ENCODE assay signal across 20 cellular contexts in the genomic region with DNA sequence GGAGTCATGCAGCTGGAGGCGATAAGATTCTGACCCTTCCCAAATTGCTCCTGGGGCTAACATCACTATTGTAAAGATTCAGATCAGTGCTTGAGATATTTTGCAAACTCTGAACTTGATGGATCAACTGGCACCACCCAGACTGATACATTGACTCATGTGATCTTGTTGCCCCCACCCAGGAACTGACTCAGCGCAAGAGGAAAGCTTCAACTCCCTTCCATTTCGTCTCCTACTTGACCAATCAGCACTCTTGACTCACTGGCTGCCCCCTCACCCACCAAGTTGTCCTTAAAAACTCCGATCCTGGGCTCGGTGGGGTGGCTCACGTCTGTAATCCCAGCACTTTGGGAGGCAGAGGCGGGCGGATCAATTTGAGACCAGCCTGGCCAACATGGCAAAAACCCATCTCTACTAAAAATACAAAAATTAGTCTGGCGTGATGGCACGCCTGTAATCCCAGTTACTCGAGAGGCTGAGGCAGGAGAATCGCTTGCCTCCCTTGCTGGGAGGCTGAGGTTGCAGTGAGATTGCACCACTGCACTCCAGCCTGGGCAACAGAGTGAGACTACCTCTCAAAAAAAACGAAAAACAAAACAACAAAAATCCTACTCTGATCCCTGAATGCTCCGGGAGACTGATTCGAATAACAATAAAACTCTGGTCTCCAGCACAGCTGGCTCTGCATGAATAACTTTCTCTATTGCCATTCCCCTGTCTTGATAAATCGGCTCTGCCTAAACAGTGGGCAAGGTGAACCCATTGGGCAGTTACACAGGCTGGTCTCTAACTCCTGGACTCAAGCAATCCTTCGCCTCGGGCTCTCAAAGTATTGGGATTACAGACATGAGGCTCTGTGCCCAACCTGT. TPM values are rescaled to one million over a fixed set of nuclear protein-coding genes. Genes with fewer than 3 reads are reported as not detected.
A peak's percentile ranks its signal among the peaks of the same experiment; 100 is the strongest.
DNase-seq lines count a peak whose midpoint lies in the region; ATAC-seq, FAIRE-seq and TF ChIP-seq lines count a peak whose summit lies in the region.
"Had no signal": no experiment of that assay in that cellular context is flagged by ENCODE, and none has a peak within 500 bp of the region (broad histone marks: within the 10 kb centered on the region; RNA-seq: fewer than 3 reads in every experiment).

No MANE protein-coding gene starts in this region.

- H3K27ac Mint-ChIP-seq in CD14-positive monocyte, result peak overlapping the region; percentile 67 to 90 (median 83)
- H3K27ac Mint-ChIP-seq in activated T-helper 17 cell treated with anti-CD3 and anti-CD28 coated beads, Interleukin-2, amount 50 U/mL, for 72 hours, result peak overlapping the region; percentile 26
- H3K27ac Mint-ChIP-seq: nephron had no signal

- TF ChIP-seq POLR2A in HCT116 (IDR thresholded peaks at IDR 0.05; ENCODE audit: borderline replicate concordance, extremely low read depth, insufficient read depth, insufficient read length) (no peak), suprapubic skin (IDR thresholded peaks at IDR 0.05) (no peak)

- CTCF ChIA-PET in HCT116 (lab: Charles Lee), result no interaction called here

- H3K27ac ChIP-seq in HCT116 (ENCODE audit: low read depth, low read length) (no peak overlapping the region), suprapubic skin (no peak overlapping the region)
- H3K27ac ChIP-seq: ascending aorta, lower lobe of right lung had no signal

- POLR2A ChIA-PET in HCT116 (lab: Charles Lee), result no interaction called here

- FAIRE-seq in GM19239 (lab: Jason Lieb, UNC), result no peak

- 0 out of 2 replicates have a peak overlapping the region, but pooled peaks have one; percentile 9 for H3K4me2 ChIP-seq in HCT116 (ENCODE audit: low read length)

- peaks cover 0 to 4% (median 0%) of the 10 kb centered on the region in 7 donors for H3K9me3 Mint-ChIP-seq in CD14-positive monocyte
- no peaks in the 10 kb centered on the region for H3K9me3 Mint-ChIP-seq in activated T-helper 17 cell treated with anti-CD3 and anti-CD28 coated beads, Interleukin-2, amount 50 U/mL, for 72 hours
- H3K9me3 Mint-ChIP-seq: IgD-negative memory B cell, nephron had no signal

- no peak overlapping the region for H3K9ac ChIP-seq in HCT116 (ENCODE audit: low read length)

- RAD21 ChIA-PET in HCT116 (lab: Charles Lee; ENCODE audit: low non-redundant PET in 1 of 2, low total read pairs in 2 of 2, uncharacterized antibody in 2 of 2, unreplicated experiment in 2 of 2), result no interaction called here

- intact Hi-C loops in CD14-positive monocyte (cut with micrococcal nuclease), result no loop called here
- intact Hi-C loops in HCT116 (cut with micrococcal nuclease), result no loop called here

- H3K9me2 ChIP-seq in HCT116 (ENCODE audit: insufficient read depth), result no peaks in the 10 kb centered on the region

- no peaks in the 10 kb centered on the region for H3K36me3 Mint-ChIP-seq in CD14-positive monocyte
- no peaks in the 10 kb centered on the region for H3K36me3 Mint-ChIP-seq in activated T-helper 17 cell treated with anti-CD3 and anti-CD28 coated beads, Interleukin-2, amount 50 U/mL, for 72 hours (ENCODE audit: low read depth)
- H3K36me3 Mint-ChIP-seq: IgD-negative memory B cell had no signal

- no peaks in the 10 kb centered on the region for H3K9me3 ChIP-seq in HCT116 (ENCODE audit: control insufficient read depth in 1 of 2, insufficient read depth in 1 of 2, low read depth in 1 of 2, low read length in 2 of 2)
- H3K9me3 ChIP-seq in suprapubic skin, result no peaks in the 10 kb centered on the region
- H3K9me3 ChIP-seq: ascending aorta, lower lobe of right lung had no signal

- DNase-seq in CD14-positive monocyte (ENCODE audit: low spot score), result peak; percentile 66
- DNase-seq in HCT116 (ENCODE audit: low read depth, low spot score), result no peak
- DNase-seq in fibroblast of the aortic adventitia (ENCODE audit: low read depth), result peak; percentile 61
- no peak for DNase-seq in suprapubic skin (ENCODE audit: low spot score in 2 of 2)
- DNase-seq in effector CD4-positive, alpha-beta T cell, result no peak
- DNase-seq in GM19239 (ENCODE audit: insufficient read length, low spot score), result no peak
- DNase-seq: activated effector memory CD4-positive, alpha-beta T cell treated with Interleukin-2 at 50 U/mL for 16 hours; dermis blood vessel endothelial cell; foreskin melanocyte; lower lobe of right lung; NCI-H1092 treated with DMSO at 0.1 percent for 48 hours; right cardiac atrium; stimulated activated CD4-positive, alpha-beta T cell treated with anti-CD3 and anti-CD28 coated beads, Interleukin-2, amount 100 ng/mL, for 24 hours; T1000; trophoblast cell had no signal

- ATAC-seq in HCT116, result no peak
- ATAC-seq in activated T-helper 17 cell treated with anti-CD3 and anti-CD28 coated beads, Interleukin-2, amount 50 U/mL, for 72 hours (replicated peaks), result no peak
- no peak for ATAC-seq in GM18502 (IDR thresholded peaks at IDR 0.05; ENCODE audit: poor library complexity, unreplicated experiment)
- ATAC-seq: right cardiac atrium had no signal

- no peak for TF ChIP-seq EP300 in suprapubic skin (IDR thresholded peaks at IDR 0.05)

- 86% methylated on average over 18 of the region's 18 CpGs for WGBS in suprapubic skin

- H3K4me1 ChIP-seq in HCT116 (ENCODE audit: control insufficient read depth in 1 of 2, insufficient read depth in 2 of 2, low read length in 2 of 2) (peaks cover 18 to 38% of the 10 kb centered on the region in 2 experiments), suprapubic skin (peaks cover 11% of the 10 kb centered on the region)
- H3K4me1 ChIP-seq: lower lobe of right lung had no signal

- peaks cover 0 to 5% (median 1%) of the 10 kb centered on the region in 3 donors for H3K27me3 Mint-ChIP-seq in CD14-positive monocyte (ENCODE audit: low read depth in 3 of 3)
- H3K27me3 Mint-ChIP-seq in activated T-helper 17 cell treated with anti-CD3 and anti-CD28 coated beads, Interleukin-2, amount 50 U/mL, for 72 hours, result no peaks in the 10 kb centered on the region
- H3K27me3 Mint-ChIP-seq: IgD-negative memory B cell had no signal

- no peak for TF ChIP-seq CTCF in CD14-positive monocyte (IDR thresholded peaks at IDR 0.05)
- TF ChIP-seq CTCF in HCT116 (IDR thresholded peaks at IDR 0.05 in 2 of 3, conservative IDR thresholded peaks at IDR 0.05 in 1 of 3; ENCODE audit: borderline replicate concordance in 1 of 3, insufficient read depth in 1 of 3, low read depth in 2 of 3, low read length in 2 of 3), result no peak
- no peak for TF ChIP-seq CTCF in fibroblast of the aortic adventitia (IDR thresholded peaks at IDR 0.05; ENCODE audit: insufficient read depth, low read length)
- no peak for TF ChIP-seq CTCF in suprapubic skin (IDR thresholded peaks at IDR 0.05)

- H3K36me3 ChIP-seq in HCT116 (ENCODE audit: control insufficient read depth in 1 of 2, insufficient read depth in 2 of 2, low read length in 2 of 2) (no peaks in the 10 kb centered on the region), suprapubic skin (no peaks in the 10 kb centered on the region)
- H3K36me3 ChIP-seq: ascending aorta, lower lobe of right lung had no signal

- H3K4me1 Mint-ChIP-seq in CD14-positive monocyte, result peaks cover 29% of the 10 kb centered on the region
- H3K4me1 Mint-ChIP-seq in activated T-helper 17 cell treated with anti-CD3 and anti-CD28 coated beads, Interleukin-2, amount 50 U/mL, for 72 hours, result peaks cover 11% of the 10 kb centered on the region

- no peaks in the 10 kb centered on the region for H4K20me1 ChIP-seq in HCT116 (ENCODE audit: insufficient read depth)

- BruUV-seq in HCT116 (replicated peaks; lab: Mats Ljungman, UMichigan), result no TSS peak

- H3K27me3 ChIP-seq in HCT116 (ENCODE audit: insufficient read depth, low read length), result no peaks in the 10 kb centered on the region
- no peaks in the 10 kb centered on the region for H3K27me3 ChIP-seq in suprapubic skin
- H3K27me3 ChIP-seq: ascending aorta had no signal

- no peaks in the 10 kb centered on the region for H3K79me2 ChIP-seq in HCT116 (ENCODE audit: insufficient read depth, low read length)

- no peak overlapping the region for H3K4me3 ChIP-seq in HCT116 (replicated peaks in 1 of 2; ENCODE audit: low read depth in 1 of 2, low read length in 2 of 2)
- H3K4me3 ChIP-seq in fibroblast of the aortic adventitia (ENCODE audit: low read depth, low read length), result no peak overlapping the region
- no peak overlapping the region for H3K4me3 ChIP-seq in suprapubic skin
- H3K4me3 ChIP-seq: ascending aorta, lower lobe of right lung had no signal

- H2AFZ ChIP-seq in HCT116 (ENCODE audit: low read depth, low read length, poor library complexity, severe bottlenecking), result peak overlapping the region; percentile 69

- TF ChIP-seq RAD21 in HCT116 (IDR thresholded peaks at IDR 0.05; ENCODE audit: low read depth), result no peak

- peak overlapping the region in 1 of 2 donors; percentile 36 for H3K4me3 Mint-ChIP-seq in CD14-positive monocyte
- no peak overlapping the region for H3K4me3 Mint-ChIP-seq in activated T-helper 17 cell treated with anti-CD3 and anti-CD28 coated beads, Interleukin-2, amount 50 U/mL, for 72 hours
- H3K4me3 Mint-ChIP-seq: IgD-negative memory B cell, nephron had no signal

RNA-seq across cellular contexts. Expression of gene ARF6, which starts 9.8 kb away (rescaled TPM):
- 100 to 1,000 TPM; 120 to 136 TPM for polyA plus RNA-seq in CD14-positive monocyte
- total RNA-seq in HCT116 (2021; ENCODE audit: unreplicated experiment), result 88.8 TPM
- polyA plus RNA-seq in HCT116 (2012), result 40.5 and 43.0 TPM in 2 replicates
- total RNA-seq in activated T-helper 17 cell treated with anti-CD3 and anti-CD28 coated beads, Interleukin-2, amount 50 U/mL, for 72 hours, result 100 to 1,000 TPM; 161 to 163 TPM
- 101 and 130 TPM in 2 replicates for total RNA-seq in fibroblast of the aortic adventitia (ENCODE audit: low replicate concordance)
- 100 to 1,000 TPM in 1 of 4 donors, 10 to 100 TPM in 3; 48.0 to 125 (median 85.3) TPM for total RNA-seq in suprapubic skin

RNA-seq across cellular contexts. Expression of gene NEMF, which starts 30.5 kb away (rescaled TPM):
- polyA plus RNA-seq in CD14-positive monocyte, result 10 to 100 TPM; 18.3 to 27.6 TPM
- total RNA-seq in HCT116 (2021; ENCODE audit: unreplicated experiment), result 57.7 TPM
- polyA plus RNA-seq in HCT116 (2012), result 21.6 and 26.1 TPM in 2 replicates
- total RNA-seq in activated T-helper 17 cell treated with anti-CD3 and anti-CD28 coated beads, Interleukin-2, amount 50 U/mL, for 72 hours, result 10 to 100 TPM; 79.9 to 86.6 TPM
- total RNA-seq in fibroblast of the aortic adventitia (ENCODE audit: low replicate concordance), result 63.9 and 140 TPM in 2 replicates
- total RNA-seq in suprapubic skin, result 100 to 1,000 TPM in 1 of 4 donors, 10 to 100 TPM in 3; 70.6 to 181 (median 81.5) TPM

Comparison
In these comparisons a context has a peak if more than half of its experiments do, and no peak if none do; other contexts are left out.
1. DNase-seq: peak in CD14-positive monocyte (single experiment) and fibroblast of the aortic adventitia (single experiment); none in HCT116 (single experiment), suprapubic skin (0 of 2), effector CD4-positive, alpha-beta T cell (single experiment) and GM19239 (single experiment).